In the genomic region with DNA sequence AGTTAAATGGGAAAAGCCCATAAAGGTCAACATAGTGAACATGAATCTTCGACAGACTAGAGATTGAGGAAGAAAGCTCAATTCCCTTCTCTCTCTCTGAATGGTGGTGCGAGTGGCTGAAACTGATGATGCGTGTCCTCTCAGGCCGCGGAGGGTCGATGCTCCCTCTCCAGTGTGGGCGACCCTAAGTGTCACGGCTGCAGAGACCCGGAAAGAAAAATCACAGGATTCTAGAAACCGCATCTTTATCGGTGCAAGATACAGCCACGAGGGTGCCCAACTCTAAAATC, we compare ENCODE assay signal across 6 cellular contexts. TPM values are rescaled to one million over a fixed set of nuclear protein-coding genes. Genes with fewer than 3 reads are reported as not detected.
DNase-seq lines count a peak whose midpoint lies in the region; ATAC-seq and TF ChIP-seq lines count a peak whose summit lies in the region.

No MANE protein-coding gene starts in this region.

- H2AFZ ChIP-seq in smooth muscle cell (ENCODE audit: low read depth) = peak overlapping the region; percentile 23

- POLR2A ChIA-PET in BJ (lab: Charles Lee) = interaction anchor here (0.9 kb wide), 1 partner anchor 139 kb away, joined by 3 read pairs; no protein-coding TSS in a partner anchor

- peak overlapping the region; percentile 97 for H3K27ac ChIP-seq in HL-60 (replicated peaks)
- peak overlapping the region; percentile 96 to 97 for H3K27ac ChIP-seq in esophagus (ENCODE audit: low read depth in 2 of 2, low read length in 1 of 2)
- peak overlapping the region; percentile 99 for H3K27ac ChIP-seq in smooth muscle cell (ENCODE audit: low read depth)

- H3K9ac ChIP-seq in smooth muscle cell (ENCODE audit: low read depth) = peak overlapping the region; percentile 97

- H3K27me3 ChIP-seq in BJ (ENCODE audit: control insufficient read depth, insufficient read depth, low read length) (no peaks in the 10 kb centered on the region), HL-60 (ENCODE audit: insufficient read depth, poor library complexity, severe bottlenecking) (no peaks in the 10 kb centered on the region), esophagus (ENCODE audit: control insufficient read depth in 1 of 2, insufficient read depth in 2 of 2, low read length in 2 of 2) (no peaks in the 10 kb centered on the region), smooth muscle cell (ENCODE audit: low read depth) (no peaks in the 10 kb centered on the region)

- CTCF ChIA-PET in BJ (lab: Yijun Ruan, JAX) = interaction anchor here (1.2 to 3.2 kb wide), 5 partner anchors 11 to 140 kb away, joined by 3 to 17 read pairs (median 4); partner anchors contain the start of gene PRMT5

- H3K36me3 ChIP-seq in BJ (ENCODE audit: control insufficient read depth, insufficient read depth, low read length) (peaks cover 15% of the 10 kb centered on the region), esophagus (ENCODE audit: control insufficient read depth in 2 of 2, insufficient read depth in 2 of 2, low read length in 1 of 2) (peaks cover 6 to 7% of the 10 kb centered on the region in 2 donors), smooth muscle cell (ENCODE audit: low read depth) (peaks cover 7% of the 10 kb centered on the region)

- ATAC-seq in HG03432 (IDR thresholded peaks at IDR 0.05; ENCODE audit: unreplicated experiment) = no peak

- H3K4me1 ChIP-seq in esophagus (ENCODE audit: control insufficient read depth in 2 of 2, insufficient read depth in 2 of 2, low read length in 1 of 2) (peaks cover 0 to 4% of the 10 kb centered on the region in 2 donors), smooth muscle cell (ENCODE audit: low read depth) (peaks cover 13% of the 10 kb centered on the region)

- DNase-seq in BJ (ENCODE audit: low read depth) = no peak
- no peak for DNase-seq in HL-60 (ENCODE audit: low read depth in 1 of 2, low spot score in 1 of 2)
- no peak for DNase-seq in smooth muscle cell (lab: John Stamatoyannopoulos, UW; ENCODE audit: unreplicated experiment)
- no peak for DNase-seq in COLO668 (lab: John Stamatoyannopoulos, UW; ENCODE audit: unreplicated experiment)

- H4K20me1 ChIP-seq in smooth muscle cell (ENCODE audit: low read depth) = no peaks in the 10 kb centered on the region

- H3K9me3 ChIP-seq in esophagus (ENCODE audit: control insufficient read depth in 2 of 2, insufficient read depth in 1 of 2, low read depth in 1 of 2, low read length in 1 of 2) (no peaks in the 10 kb centered on the region), smooth muscle cell (replicated peaks; ENCODE audit: low read depth) (no peaks in the 10 kb centered on the region)

- WGBS in esophagus, 2 donors = 0% methylated on average over 12 of the region's 12 CpGs
- WGBS in smooth muscle cell (ENCODE audit: low lambda C conversion rate) = 3% methylated on average over 12 of the region's 12 CpGs

- peaks cover 50% of the 10 kb centered on the region for H3K79me2 ChIP-seq in smooth muscle cell (ENCODE audit: low read depth)

- peak overlapping the region; percentile 74 for H3K4me3 ChIP-seq in BJ (ENCODE audit: low read depth, low read length)
- peak overlapping the region; percentile 79 for H3K4me3 ChIP-seq in HL-60 (replicated peaks; ENCODE audit: insufficient read depth, low read length)
- peak overlapping the region; percentile 61 to 68 for H3K4me3 ChIP-seq in esophagus (ENCODE audit: low read depth in 1 of 2, low read length in 2 of 2)
- peak overlapping the region; percentile 77 for H3K4me3 ChIP-seq in smooth muscle cell

- TF ChIP-seq CTCF in BJ (IDR thresholded peaks at IDR 0.05; ENCODE audit: insufficient read depth, low read depth, low read length) = no peak
- TF ChIP-seq CTCF in HL-60 (IDR thresholded peaks at IDR 0.05; ENCODE audit: insufficient read depth, low read length) = no peak
- TF ChIP-seq CTCF in smooth muscle cell (IDR thresholded peaks at IDR 0.05; ENCODE audit: borderline replicate concordance, insufficient read depth, poor library complexity, severe bottlenecking) = no peak

- peak overlapping the region; percentile 86 for H3K4me2 ChIP-seq in smooth muscle cell

- H3F3A ChIP-seq in smooth muscle cell (ENCODE audit: low read depth) = peaks cover 8% of the 10 kb centered on the region

RNA-seq across cellular contexts. Expression of gene RBM23, which starts 0.5 kb away (rescaled TPM):
- polyA plus RNA-seq in BJ (2011; rRNA removed) (54.1 and 60.9 TPM in 2 replicates), esophagus (10 to 100 TPM; 21.2 to 35.8 TPM), smooth muscle cell (59.3 and 72.4 TPM in 2 replicates)
- polyA minus RNA-seq in BJ (2011; rRNA and poly(A)+ RNA removed) = 55.6 and 56.3 TPM in 2 replicates
- total RNA-seq in smooth muscle cell = 69.8 and 112 TPM in 2 replicates

RNA-seq across cellular contexts. Expression of gene PRMT5, which starts 10.7 kb away (rescaled TPM):
- polyA plus RNA-seq in BJ (2011; rRNA removed) = 128 and 152 TPM in 2 replicates
- 70.0 and 141 TPM in 2 replicates for polyA minus RNA-seq in BJ (2011; rRNA and poly(A)+ RNA removed)
- 10 to 100 TPM; 31.4 to 47.1 TPM for polyA plus RNA-seq in esophagus
- 50.3 and 81.2 TPM in 2 replicates for total RNA-seq in smooth muscle cell
- polyA plus RNA-seq in smooth muscle cell = 80.0 and 82.1 TPM in 2 replicates

RNA-seq across cellular contexts. Expression of gene REM2, which starts 35.4 kb away (rescaled TPM):
- polyA plus RNA-seq in BJ (2011; rRNA removed) (0.05 and 0.10 TPM in 2 replicates), esophagus (1 to 10 TPM in 1 of 2 donors, under 1 TPM in 1; 0.31 to 1.1 TPM), smooth muscle cell (1.6 and 5.9 TPM in 2 replicates)
- 0.10 and 0.43 TPM in 2 replicates for polyA minus RNA-seq in BJ (2011; rRNA and poly(A)+ RNA removed)
- 0.22 and 2.6 TPM in 2 replicates for total RNA-seq in smooth muscle cell

RNA-seq across cellular contexts. Expression of gene HAUS4, which starts 38.4 kb away (rescaled TPM):
- 23.5 and 26.4 TPM in 2 replicates for polyA plus RNA-seq in BJ (2011; rRNA removed)
- 8.2 and 10.7 TPM in 2 replicates for polyA minus RNA-seq in BJ (2011; rRNA and poly(A)+ RNA removed)
- 10 to 100 TPM; 17.0 to 23.5 TPM for polyA plus RNA-seq in esophagus
- total RNA-seq in smooth muscle cell = 15.6 and 30.2 TPM in 2 replicates
- 15.6 and 19.1 TPM in 2 replicates for polyA plus RNA-seq in smooth muscle cell

RNA-seq across cellular contexts. Expression of gene LRP10, which starts 46.9 kb away (rescaled TPM):
- 124 and 308 TPM in 2 replicates for polyA plus RNA-seq in BJ (2011; rRNA removed)
- 190 and 213 TPM in 2 replicates for polyA minus RNA-seq in BJ (2011; rRNA and poly(A)+ RNA removed)
- 100 to 1,000 TPM in 1 of 2 donors, 10 to 100 TPM in 1; 69.8 to 129 TPM for polyA plus RNA-seq in esophagus
- total RNA-seq in smooth muscle cell = 32.4 and 38.8 TPM in 2 replicates
- 81.2 and 87.1 TPM in 2 replicates for polyA plus RNA-seq in smooth muscle cell
